11 cellular contexts compared by ENCODE assay signal in the genomic region with DNA sequence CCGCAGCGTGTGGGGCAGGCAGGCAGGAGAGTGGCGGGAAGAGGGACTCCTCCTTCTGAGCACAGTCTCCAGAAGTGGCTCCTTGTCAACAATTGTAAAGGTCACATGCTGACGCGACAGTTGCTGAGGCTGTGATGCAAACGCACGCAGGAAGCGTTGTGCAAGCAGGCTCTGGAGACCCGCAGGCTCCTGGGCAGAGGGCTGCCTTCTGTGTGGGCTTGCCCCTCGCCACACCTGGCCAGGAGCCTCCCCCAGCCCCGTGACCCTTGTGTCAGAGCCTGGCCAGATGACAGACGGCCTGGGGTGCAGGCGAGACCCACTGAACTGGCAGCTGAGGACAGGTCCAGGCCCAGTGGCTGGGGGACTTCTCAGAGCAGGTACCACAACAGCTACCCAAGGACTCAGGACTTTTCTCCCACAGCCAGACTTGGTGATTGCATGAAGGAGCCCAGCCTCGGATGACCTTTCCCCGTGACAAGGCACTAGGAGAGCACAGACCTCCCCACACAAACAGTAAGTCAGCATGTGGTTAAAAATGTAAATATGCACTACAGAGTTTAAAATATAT.
DNase-seq lines count a peak whose midpoint lies in the region; ATAC-seq and TF ChIP-seq lines count a peak whose summit lies in the region.
"Had no signal": no experiment of that assay in that cellular context is flagged by ENCODE, and none has a peak within 500 bp of the region (broad histone marks: within the 10 kb centered on the region; RNA-seq: fewer than 3 reads in every experiment).

No MANE protein-coding gene starts in this region.

- 46% methylated on average over 15 of the region's 15 CpGs for WGBS in liver

- ATAC-seq in GM18873 (IDR thresholded peaks at IDR 0.05; ENCODE audit: low FRiP score, unreplicated experiment) (no peak), GM18870 (IDR thresholded peaks at IDR 0.05; ENCODE audit: unreplicated experiment) (no peak), HG02588 (IDR thresholded peaks at IDR 0.05; ENCODE audit: unreplicated experiment) (no peak)

- intact Hi-C loops in ascending aorta (cut with DNase I) = no loop called here

- no peak overlapping the region for H3K9ac ChIP-seq in liver (ENCODE audit: low read depth in 1 of 2, low read length in 2 of 2)

- TF ChIP-seq CTCF in ascending aorta (IDR thresholded peaks at IDR 0.05) (no peak), liver (IDR thresholded peaks at IDR 0.05; ENCODE audit: low read depth, low read length, missing input control) (no peak)

- no peak overlapping the region for H3K27ac ChIP-seq in ascending aorta
- H3K27ac ChIP-seq in liver (ENCODE audit: low read depth in 1 of 2, low read length in 2 of 2) = peak overlapping the region; percentile 23 to 87
- peak overlapping the region; percentile 30 for H3K27ac ChIP-seq in temporal lobe (ENCODE audit: low read depth, low read length)

- H3K9me3 ChIP-seq in ascending aorta (no peaks in the 10 kb centered on the region), liver (ENCODE audit: control insufficient read depth in 4 of 4, low read length in 3 of 4) (no peaks in the 10 kb centered on the region)

- H3K36me3 ChIP-seq in ascending aorta (no peaks in the 10 kb centered on the region), liver (ENCODE audit: control insufficient read depth in 4 of 4, insufficient read depth in 3 of 4, low read depth in 1 of 4, low read length in 3 of 4) (no peaks in the 10 kb centered on the region)

- DNase-seq in NCI-H2029 treated with DMSO at 0.1 percent for 48 hours (lab: John Stamatoyannopoulos, UW) (peak; percentile 27), ascending aorta (ENCODE audit: low spot score in 2 of 2) (peak; percentile 21 to 73), RKO (ENCODE audit: low spot score) (no peak)
- DNase-seq: activated naive CD4-positive, alpha-beta T cell treated with anti-CD3 and anti-CD28 coated beads, Interleukin-2, amount 50 U/mL, for 16 hours; NCI-H2081; occipital lobe had no signal

- H3K4me1 ChIP-seq in ascending aorta = no peaks in the 10 kb centered on the region
- peaks cover 0 to 12% (median 6%) of the 10 kb centered on the region in 4 donors for H3K4me1 ChIP-seq in liver (ENCODE audit: control insufficient read depth in 4 of 4, insufficient read depth in 4 of 4, low read length in 3 of 4)

- H3K4me3 ChIP-seq in ascending aorta (no peak overlapping the region), liver (ENCODE audit: low read depth in 1 of 3, low read length in 3 of 3) (no peak overlapping the region)

- no peaks in the 10 kb centered on the region for H3K27me3 ChIP-seq in ascending aorta
- H3K27me3 ChIP-seq in liver (ENCODE audit: control insufficient read depth in 4 of 4, insufficient read depth in 4 of 4, low read length in 3 of 4) = no peaks in the 10 kb centered on the region

- TF ChIP-seq RAD21 in liver (IDR thresholded peaks at IDR 0.05) = peak; percentile 26 to 58

TF ChIP-seq in liver, 16 proteins besides CTCF, POLR2A, EP300 and RAD21:
- TF ChIP-seq YY1 (IDR thresholded peaks at IDR 0.05) = peak; percentile 29
- TF ChIP-seq EGR1 (IDR thresholded peaks at IDR 0.05; ENCODE audit: low read depth in 2 of 2) = no peak
- TF ChIP-seq HNF4G (IDR thresholded peaks at IDR 0.05) = no peak
- TF ChIP-seq, protein P1, sequence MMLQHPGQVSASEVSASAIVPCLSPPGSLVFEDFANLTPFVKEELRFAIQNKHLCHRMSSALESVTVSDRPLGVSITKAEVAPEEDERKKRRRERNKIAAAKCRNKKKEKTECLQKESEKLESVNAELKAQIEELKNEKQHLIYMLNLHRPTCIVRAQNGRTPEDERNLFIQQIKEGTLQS (IDR thresholded peaks at IDR 0.05) = peak; percentile 49
- TF ChIP-seq, protein P2, sequence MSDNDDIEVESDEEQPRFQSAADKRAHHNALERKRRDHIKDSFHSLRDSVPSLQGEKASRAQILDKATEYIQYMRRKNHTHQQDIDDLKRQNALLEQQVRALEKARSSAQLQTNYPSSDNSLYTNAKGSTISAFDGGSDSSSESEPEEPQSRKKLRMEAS (IDR thresholded peaks at IDR 0.05) = no peak
- no peak for TF ChIP-seq JUND (IDR thresholded peaks at IDR 0.05)
- TF ChIP-seq HNF4A (conservative IDR thresholded peaks at IDR 0.05) = peak; percentile 38 to 43
- TF ChIP-seq, protein P3, sequence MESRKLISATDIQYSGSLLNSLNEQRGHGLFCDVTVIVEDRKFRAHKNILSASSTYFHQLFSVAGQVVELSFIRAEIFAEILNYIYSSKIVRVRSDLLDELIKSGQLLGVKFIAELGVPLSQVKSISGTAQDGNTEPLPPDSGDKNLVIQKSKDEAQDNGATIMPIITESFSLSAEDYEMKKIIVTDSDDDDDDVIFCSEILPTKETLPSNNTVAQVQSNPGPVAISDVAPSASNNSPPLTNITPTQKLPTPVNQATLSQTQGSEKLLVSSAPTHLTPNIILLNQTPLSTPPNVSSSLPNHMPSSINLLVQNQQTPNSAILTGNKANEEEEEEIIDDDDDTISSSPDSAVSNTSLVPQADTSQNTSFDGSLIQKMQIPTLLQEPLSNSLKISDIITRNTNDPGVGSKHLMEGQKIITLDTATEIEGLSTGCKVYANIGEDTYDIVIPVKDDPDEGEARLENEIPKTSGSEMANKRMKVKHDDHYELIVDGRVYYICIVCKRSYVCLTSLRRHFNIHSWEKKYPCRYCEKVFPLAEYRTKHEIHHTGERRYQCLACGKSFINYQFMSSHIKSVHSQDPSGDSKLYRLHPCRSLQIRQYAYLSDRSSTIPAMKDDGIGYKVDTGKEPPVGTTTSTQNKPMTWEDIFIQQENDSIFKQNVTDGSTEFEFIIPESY (IDR thresholded peaks at IDR 0.05) = no peak
- peak; percentile 44 to 48 for TF ChIP-seq RXRA (IDR thresholded peaks at IDR 0.05)
- no peak for TF ChIP-seq FOXA2 (IDR thresholded peaks at IDR 0.05)
- no peak for TF ChIP-seq GABPA (IDR thresholded peaks at IDR 0.05 in 1 of 2, conservative IDR thresholded peaks at IDR 0.05 in 1 of 2)
- TF ChIP-seq, protein P4, sequence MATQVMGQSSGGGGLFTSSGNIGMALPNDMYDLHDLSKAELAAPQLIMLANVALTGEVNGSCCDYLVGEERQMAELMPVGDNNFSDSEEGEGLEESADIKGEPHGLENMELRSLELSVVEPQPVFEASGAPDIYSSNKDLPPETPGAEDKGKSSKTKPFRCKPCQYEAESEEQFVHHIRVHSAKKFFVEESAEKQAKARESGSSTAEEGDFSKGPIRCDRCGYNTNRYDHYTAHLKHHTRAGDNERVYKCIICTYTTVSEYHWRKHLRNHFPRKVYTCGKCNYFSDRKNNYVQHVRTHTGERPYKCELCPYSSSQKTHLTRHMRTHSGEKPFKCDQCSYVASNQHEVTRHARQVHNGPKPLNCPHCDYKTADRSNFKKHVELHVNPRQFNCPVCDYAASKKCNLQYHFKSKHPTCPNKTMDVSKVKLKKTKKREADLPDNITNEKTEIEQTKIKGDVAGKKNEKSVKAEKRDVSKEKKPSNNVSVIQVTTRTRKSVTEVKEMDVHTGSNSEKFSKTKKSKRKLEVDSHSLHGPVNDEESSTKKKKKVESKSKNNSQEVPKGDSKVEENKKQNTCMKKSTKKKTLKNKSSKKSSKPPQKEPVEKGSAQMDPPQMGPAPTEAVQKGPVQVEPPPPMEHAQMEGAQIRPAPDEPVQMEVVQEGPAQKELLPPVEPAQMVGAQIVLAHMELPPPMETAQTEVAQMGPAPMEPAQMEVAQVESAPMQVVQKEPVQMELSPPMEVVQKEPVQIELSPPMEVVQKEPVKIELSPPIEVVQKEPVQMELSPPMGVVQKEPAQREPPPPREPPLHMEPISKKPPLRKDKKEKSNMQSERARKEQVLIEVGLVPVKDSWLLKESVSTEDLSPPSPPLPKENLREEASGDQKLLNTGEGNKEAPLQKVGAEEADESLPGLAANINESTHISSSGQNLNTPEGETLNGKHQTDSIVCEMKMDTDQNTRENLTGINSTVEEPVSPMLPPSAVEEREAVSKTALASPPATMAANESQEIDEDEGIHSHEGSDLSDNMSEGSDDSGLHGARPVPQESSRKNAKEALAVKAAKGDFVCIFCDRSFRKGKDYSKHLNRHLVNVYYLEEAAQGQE (IDR thresholded peaks at IDR 0.05) = no peak
- TF ChIP-seq FOXA1 (IDR thresholded peaks at IDR 0.05) = no peak
- TF ChIP-seq SP1 (IDR thresholded peaks at IDR 0.05) = peak; percentile 53
- no peak for TF ChIP-seq NR2F2 (IDR thresholded peaks at IDR 0.05)
- TF ChIP-seq TAF1 (conservative IDR thresholded peaks at IDR 0.05) = no peak

Comparison
In these comparisons a context has a peak if more than half of its experiments do, and no peak if none do; other contexts are left out.
1. H3K27ac ChIP-seq: peak in liver (2 of 2) and temporal lobe (single experiment); none in ascending aorta (0 of 2).